9 cellular contexts compared by ENCODE assay signal in genomic region chr15:38555686-38556334, GRCh38. TPM values are rescaled to one million over a fixed set of nuclear protein-coding genes. Genes with fewer than 3 reads are reported as not detected.
DNase-seq lines count a peak whose midpoint lies in the region; ATAC-seq and FAIRE-seq lines count a peak whose summit lies in the region.
"Had no signal": no experiment of that assay in that cellular context is flagged by ENCODE, and none has a peak within 500 bp of the region (broad histone marks: within the 10 kb centered on the region; RNA-seq: fewer than 3 reads in every experiment).

No MANE protein-coding gene starts in this region.

- CTCF ChIA-PET in activated CD8-positive, alpha-beta memory T cell treated with anti-CD3 and anti-CD28 coated beads, Interleukin-2, amount 10 ng/mL, durations not matched to agents 7 days and 5 days (lab: Charles Lee), result interaction anchor here (0.8 to 2.7 kb wide), 5 partner anchors 8 to 135 kb away, joined by 3 to 12 read pairs (median 4); partner anchors contain the start of gene FAM98B

- no peak for ATAC-seq in activated CD8-positive, alpha-beta memory T cell treated with anti-CD3 and anti-CD28 coated beads, Interleukin-2, amount 10 ng/mL, durations not matched to agents 7 days and 5 days
- ATAC-seq in central memory CD8-positive, alpha-beta T cell (replicated peaks; ENCODE audit: extremely low read depth, poor library complexity, severe bottlenecking), result no peak
- ATAC-seq in stimulated activated memory B cell treated with anti-CD40 and anti-IgM and Interleukin-4, amounts not matched to agents 10 μg/mL and 1 μg/mL and 100 μg/mL, for 72 hours, result no peak
- no peak for ATAC-seq in GM18873 (IDR thresholded peaks at IDR 0.05; ENCODE audit: low FRiP score, unreplicated experiment)

- no peaks in the 10 kb centered on the region for H3K27me3 Mint-ChIP-seq in activated CD8-positive, alpha-beta memory T cell treated with anti-CD3 and anti-CD28 coated beads, Interleukin-2, amount 10 ng/mL, durations not matched to agents 7 days and 5 days
- no peaks in the 10 kb centered on the region for H3K27me3 Mint-ChIP-seq in central memory CD8-positive, alpha-beta T cell
- H3K27me3 Mint-ChIP-seq in stimulated activated memory B cell treated with anti-CD40 and anti-IgM and Interleukin-4, amounts not matched to agents 10 μg/mL and 1 μg/mL and 100 μg/mL, for 72 hours, result no peaks in the 10 kb centered on the region

- no peaks in the 10 kb centered on the region for H3K9me3 Mint-ChIP-seq in activated CD8-positive, alpha-beta memory T cell treated with anti-CD3 and anti-CD28 coated beads, Interleukin-2, amount 10 ng/mL, durations not matched to agents 7 days and 5 days (ENCODE audit: low read depth)
- no peaks in the 10 kb centered on the region for H3K9me3 Mint-ChIP-seq in central memory CD8-positive, alpha-beta T cell
- H3K9me3 Mint-ChIP-seq in stimulated activated memory B cell treated with anti-CD40 and anti-IgM and Interleukin-4, amounts not matched to agents 10 μg/mL and 1 μg/mL and 100 μg/mL, for 72 hours, result no peaks in the 10 kb centered on the region

- H3K27ac Mint-ChIP-seq in activated CD8-positive, alpha-beta memory T cell treated with anti-CD3 and anti-CD28 coated beads, Interleukin-2, amount 10 ng/mL, durations not matched to agents 7 days and 5 days, result peak overlapping the region; percentile 77
- peak overlapping the region; percentile 88 for H3K27ac Mint-ChIP-seq in central memory CD8-positive, alpha-beta T cell (ENCODE audit: low read depth)
- H3K27ac Mint-ChIP-seq in stimulated activated memory B cell treated with anti-CD40 and anti-IgM and Interleukin-4, amounts not matched to agents 10 μg/mL and 1 μg/mL and 100 μg/mL, for 72 hours, result peak overlapping the region; percentile 26

- DNase-seq in activated CD8-positive, alpha-beta memory T cell treated with anti-CD3 and anti-CD28 coated beads, Interleukin-2, amount 10 ng/mL, durations not matched to agents 7 days and 5 days, result no peak
- no peak for DNase-seq in activated CD8-positive, alpha-beta memory T cell treated with anti-CD3 and anti-CD28 coated beads for 24 hours
- DNase-seq in NCI-H1694 (lab: John Stamatoyannopoulos, UW) (peak; percentile 38), DMS153 treated with DMSO at 0.1 percent for 48 hours (lab: John Stamatoyannopoulos, UW; ENCODE audit: unreplicated experiment) (no peak), urothelium cell line (ENCODE audit: low spot score) (no peak)
- no peak for DNase-seq in central memory CD8-positive, alpha-beta T cell (ENCODE audit: low spot score in 2 of 2)
- DNase-seq: NCI-H1436 treated with DMSO at 0.1 percent for 48 hours had no signal

- H3K4me1 Mint-ChIP-seq in activated CD8-positive, alpha-beta memory T cell treated with anti-CD3 and anti-CD28 coated beads, Interleukin-2, amount 10 ng/mL, durations not matched to agents 7 days and 5 days, result peaks cover 92% of the 10 kb centered on the region
- peaks cover 96% of the 10 kb centered on the region for H3K4me1 Mint-ChIP-seq in central memory CD8-positive, alpha-beta T cell
- H3K4me1 Mint-ChIP-seq in stimulated activated memory B cell treated with anti-CD40 and anti-IgM and Interleukin-4, amounts not matched to agents 10 μg/mL and 1 μg/mL and 100 μg/mL, for 72 hours, result peaks cover 58% of the 10 kb centered on the region

- FAIRE-seq in urothelium cell line (lab: Jason Lieb, UNC), result no peak

- H3K36me3 Mint-ChIP-seq in activated CD8-positive, alpha-beta memory T cell treated with anti-CD3 and anti-CD28 coated beads, Interleukin-2, amount 10 ng/mL, durations not matched to agents 7 days and 5 days, result peaks cover 89% of the 10 kb centered on the region
- H3K36me3 Mint-ChIP-seq in central memory CD8-positive, alpha-beta T cell (ENCODE audit: insufficient read depth), result peaks cover 74% of the 10 kb centered on the region
- H3K36me3 Mint-ChIP-seq in stimulated activated memory B cell treated with anti-CD40 and anti-IgM and Interleukin-4, amounts not matched to agents 10 μg/mL and 1 μg/mL and 100 μg/mL, for 72 hours, result peaks cover 36% of the 10 kb centered on the region

- peak overlapping the region; percentile 28 for H3K4me3 Mint-ChIP-seq in activated CD8-positive, alpha-beta memory T cell treated with anti-CD3 and anti-CD28 coated beads, Interleukin-2, amount 10 ng/mL, durations not matched to agents 7 days and 5 days
- peak overlapping the region; percentile 95 for H3K4me3 Mint-ChIP-seq in central memory CD8-positive, alpha-beta T cell
- H3K4me3 Mint-ChIP-seq in stimulated activated memory B cell treated with anti-CD40 and anti-IgM and Interleukin-4, amounts not matched to agents 10 μg/mL and 1 μg/mL and 100 μg/mL, for 72 hours, result no peak overlapping the region

RNA-seq across cellular contexts. Expression of gene RASGRP1, which starts 8.8 kb away (rescaled TPM):
- total RNA-seq in activated CD8-positive, alpha-beta memory T cell treated with anti-CD3 and anti-CD28 coated beads, Interleukin-2, amount 10 ng/mL, durations not matched to agents 7 days and 5 days, result 100 to 1,000 TPM; 143 to 202 TPM

Comparison
In these comparisons a context has a peak if more than half of its experiments do, and no peak if none do; other contexts are left out.
1. H3K27ac Mint-ChIP-seq: peak in every context shown above with its lines; median percentile 88 in central memory CD8-positive, alpha-beta T cell; 77 in activated CD8-positive, alpha-beta memory T cell treated with anti-CD3 and anti-CD28 coated beads, Interleukin-2, amount 10 ng/mL, durations not matched to agents 7 days and 5 days; 26 in stimulated activated memory B cell treated with anti-CD40 and anti-IgM and Interleukin-4, amounts not matched to agents 10 μg/mL and 1 μg/mL and 100 μg/mL, for 72 hours.